Comparison of ENCODE assay signal across 1 cellular context in the genomic region with DNA sequence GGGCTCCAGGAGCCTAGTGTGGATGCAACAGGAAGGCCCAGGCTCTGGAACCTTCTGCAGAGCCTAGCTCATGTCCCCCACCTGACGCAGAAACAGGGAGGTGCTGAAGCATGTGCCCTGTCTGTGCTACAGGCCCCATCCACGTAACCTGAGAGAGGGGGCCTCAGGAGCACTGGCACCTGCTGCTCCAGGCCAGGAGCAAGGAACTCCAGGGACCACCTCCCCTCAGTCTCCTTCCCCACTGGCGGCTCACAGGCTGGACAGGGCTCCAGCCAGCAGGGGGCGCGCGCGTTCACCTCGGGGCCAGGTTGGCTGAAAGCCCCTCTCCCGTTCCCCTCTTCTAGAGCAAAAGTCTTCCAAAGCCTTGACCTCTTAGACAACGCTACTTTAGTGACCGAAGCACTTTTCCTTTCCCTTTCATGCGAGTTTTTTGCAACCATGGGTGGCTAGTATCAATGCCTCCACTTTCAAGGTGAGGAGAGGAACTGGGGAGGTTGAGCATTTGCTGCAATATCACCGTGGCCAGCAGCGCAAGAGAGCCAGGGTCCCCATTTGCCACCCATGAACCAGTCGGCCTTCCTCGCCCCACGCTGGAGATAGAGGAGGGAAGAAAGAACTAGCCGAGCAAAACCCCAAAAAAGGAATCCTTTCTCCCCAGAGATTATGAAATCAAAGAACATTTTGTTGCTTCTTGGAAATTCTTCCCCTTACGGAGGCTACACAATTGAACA.
TF ChIP-seq lines count a peak whose summit lies in the region.

No MANE protein-coding gene starts in this region.

TF ChIP-seq in HepG2, 621 proteins besides CTCF, POLR2A, EP300 and RAD21 (continued from another document and continues in another):
- TF ChIP-seq, protein P1, sequence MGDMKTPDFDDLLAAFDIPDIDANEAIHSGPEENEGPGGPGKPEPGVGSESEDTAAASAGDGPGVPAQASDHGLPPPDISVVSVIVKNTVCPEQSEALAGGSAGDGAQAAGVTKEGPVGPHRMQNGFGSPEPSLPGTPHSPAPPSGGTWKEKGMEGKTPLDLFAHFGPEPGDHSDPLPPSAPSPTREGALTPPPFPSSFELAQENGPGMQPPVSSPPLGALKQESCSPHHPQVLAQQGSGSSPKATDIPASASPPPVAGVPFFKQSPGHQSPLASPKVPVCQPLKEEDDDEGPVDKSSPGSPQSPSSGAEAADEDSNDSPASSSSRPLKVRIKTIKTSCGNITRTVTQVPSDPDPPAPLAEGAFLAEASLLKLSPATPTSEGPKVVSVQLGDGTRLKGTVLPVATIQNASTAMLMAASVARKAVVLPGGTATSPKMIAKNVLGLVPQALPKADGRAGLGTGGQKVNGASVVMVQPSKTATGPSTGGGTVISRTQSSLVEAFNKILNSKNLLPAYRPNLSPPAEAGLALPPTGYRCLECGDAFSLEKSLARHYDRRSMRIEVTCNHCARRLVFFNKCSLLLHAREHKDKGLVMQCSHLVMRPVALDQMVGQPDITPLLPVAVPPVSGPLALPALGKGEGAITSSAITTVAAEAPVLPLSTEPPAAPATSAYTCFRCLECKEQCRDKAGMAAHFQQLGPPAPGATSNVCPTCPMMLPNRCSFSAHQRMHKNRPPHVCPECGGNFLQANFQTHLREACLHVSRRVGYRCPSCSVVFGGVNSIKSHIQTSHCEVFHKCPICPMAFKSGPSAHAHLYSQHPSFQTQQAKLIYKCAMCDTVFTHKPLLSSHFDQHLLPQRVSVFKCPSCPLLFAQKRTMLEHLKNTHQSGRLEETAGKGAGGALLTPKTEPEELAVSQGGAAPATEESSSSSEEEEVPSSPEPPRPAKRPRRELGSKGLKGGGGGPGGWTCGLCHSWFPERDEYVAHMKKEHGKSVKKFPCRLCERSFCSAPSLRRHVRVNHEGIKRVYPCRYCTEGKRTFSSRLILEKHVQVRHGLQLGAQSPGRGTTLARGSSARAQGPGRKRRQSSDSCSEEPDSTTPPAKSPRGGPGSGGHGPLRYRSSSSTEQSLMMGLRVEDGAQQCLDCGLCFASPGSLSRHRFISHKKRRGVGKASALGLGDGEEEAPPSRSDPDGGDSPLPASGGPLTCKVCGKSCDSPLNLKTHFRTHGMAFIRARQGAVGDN (CRISPR knock-in tag; IDR thresholded peaks at IDR 0.05), result peak; percentile 82
- TF ChIP-seq, protein P2, sequence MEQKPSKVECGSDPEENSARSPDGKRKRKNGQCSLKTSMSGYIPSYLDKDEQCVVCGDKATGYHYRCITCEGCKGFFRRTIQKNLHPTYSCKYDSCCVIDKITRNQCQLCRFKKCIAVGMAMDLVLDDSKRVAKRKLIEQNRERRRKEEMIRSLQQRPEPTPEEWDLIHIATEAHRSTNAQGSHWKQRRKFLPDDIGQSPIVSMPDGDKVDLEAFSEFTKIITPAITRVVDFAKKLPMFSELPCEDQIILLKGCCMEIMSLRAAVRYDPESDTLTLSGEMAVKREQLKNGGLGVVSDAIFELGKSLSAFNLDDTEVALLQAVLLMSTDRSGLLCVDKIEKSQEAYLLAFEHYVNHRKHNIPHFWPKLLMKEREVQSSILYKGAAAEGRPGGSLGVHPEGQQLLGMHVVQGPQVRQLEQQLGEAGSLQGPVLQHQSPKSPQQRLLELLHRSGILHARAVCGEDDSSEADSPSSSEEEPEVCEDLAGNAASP (CRISPR knock-in tag; IDR thresholded peaks at IDR 0.05; ENCODE audit: borderline replicate concordance), result no peak; the same call in 1 of the 2 replicates
- TF ChIP-seq, protein P3, sequence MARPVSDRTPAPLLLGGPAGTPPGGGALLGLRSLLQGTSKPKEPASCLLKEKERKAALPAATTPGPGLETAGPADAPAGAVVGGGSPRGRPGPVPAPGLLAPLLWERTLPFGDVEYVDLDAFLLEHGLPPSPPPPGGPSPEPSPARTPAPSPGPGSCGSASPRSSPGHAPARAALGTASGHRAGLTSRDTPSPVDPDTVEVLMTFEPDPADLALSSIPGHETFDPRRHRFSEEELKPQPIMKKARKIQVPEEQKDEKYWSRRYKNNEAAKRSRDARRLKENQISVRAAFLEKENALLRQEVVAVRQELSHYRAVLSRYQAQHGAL (CRISPR knock-in tag; IDR thresholded peaks at IDR 0.05; ENCODE audit: not compliant biosample characterization), result peak; percentile 2
- TF ChIP-seq SALL1 (CRISPR knock-in tag; IDR thresholded peaks at IDR 0.05) (peak; percentile 72), ZNF790 (CRISPR knock-in tag; IDR thresholded peaks at IDR 0.05; ENCODE audit: borderline replicate concordance) (peak; percentile 57; the same call in 1 of the 2 replicates), ZNF777 (CRISPR knock-in tag; IDR thresholded peaks at IDR 0.05) (peak; percentile 31; the same call in 1 of the 2 replicates), PHF8 (CRISPR knock-in tag; IDR thresholded peaks at IDR 0.05) (no peak), ZNF441 (CRISPR knock-in tag; IDR thresholded peaks at IDR 0.05; ENCODE audit: borderline replicate concordance) (0 out of 2 replicates have a peak, but pooled peaks have one; percentile 12), ESRRA (CRISPR knock-in tag; IDR thresholded peaks at IDR 0.05; ENCODE audit: low read depth) (no peak), TEAD3 (CRISPR knock-in tag; optimal IDR thresholded peaks at IDR 0.05; ENCODE audit: borderline replicate concordance) (peak; percentile 58), KDM5A (IDR thresholded peaks at IDR 0.05; ENCODE audit: borderline replicate concordance, low read length) (peak; percentile 38; the same call in 1 of the 2 replicates), ZNF563 (CRISPR knock-in tag; IDR thresholded peaks at IDR 0.05) (peak; percentile 41), ZNF879 (CRISPR knock-in tag; IDR thresholded peaks at IDR 0.05) (peak; percentile 19; the same call in 1 of the 2 replicates)
- TF ChIP-seq, protein P4, sequence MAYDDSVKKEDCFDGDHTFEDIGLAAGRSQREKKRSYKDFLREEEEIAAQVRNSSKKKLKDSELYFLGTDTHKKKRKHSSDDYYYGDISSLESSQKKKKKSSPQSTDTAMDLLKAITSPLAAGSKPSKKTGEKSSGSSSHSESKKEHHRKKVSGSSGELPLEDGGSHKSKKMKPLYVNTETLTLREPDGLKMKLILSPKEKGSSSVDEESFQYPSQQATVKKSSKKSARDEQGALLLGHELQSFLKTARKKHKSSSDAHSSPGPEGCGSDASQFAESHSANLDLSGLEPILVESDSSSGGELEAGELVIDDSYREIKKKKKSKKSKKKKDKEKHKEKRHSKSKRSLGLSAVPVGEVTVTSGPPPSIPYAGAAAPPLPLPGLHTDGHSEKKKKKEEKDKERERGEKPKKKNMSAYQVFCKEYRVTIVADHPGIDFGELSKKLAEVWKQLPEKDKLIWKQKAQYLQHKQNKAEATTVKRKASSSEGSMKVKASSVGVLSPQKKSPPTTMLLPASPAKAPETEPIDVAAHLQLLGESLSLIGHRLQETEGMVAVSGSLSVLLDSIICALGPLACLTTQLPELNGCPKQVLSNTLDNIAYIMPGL (CRISPR knock-in tag; IDR thresholded peaks at IDR 0.05; ENCODE audit: borderline replicate concordance in 1 of 2, low read depth in 1 of 2), result peak; percentile 91 to 98; a peak in 3 of 4 replicates
- TF ChIP-seq, protein P5, sequence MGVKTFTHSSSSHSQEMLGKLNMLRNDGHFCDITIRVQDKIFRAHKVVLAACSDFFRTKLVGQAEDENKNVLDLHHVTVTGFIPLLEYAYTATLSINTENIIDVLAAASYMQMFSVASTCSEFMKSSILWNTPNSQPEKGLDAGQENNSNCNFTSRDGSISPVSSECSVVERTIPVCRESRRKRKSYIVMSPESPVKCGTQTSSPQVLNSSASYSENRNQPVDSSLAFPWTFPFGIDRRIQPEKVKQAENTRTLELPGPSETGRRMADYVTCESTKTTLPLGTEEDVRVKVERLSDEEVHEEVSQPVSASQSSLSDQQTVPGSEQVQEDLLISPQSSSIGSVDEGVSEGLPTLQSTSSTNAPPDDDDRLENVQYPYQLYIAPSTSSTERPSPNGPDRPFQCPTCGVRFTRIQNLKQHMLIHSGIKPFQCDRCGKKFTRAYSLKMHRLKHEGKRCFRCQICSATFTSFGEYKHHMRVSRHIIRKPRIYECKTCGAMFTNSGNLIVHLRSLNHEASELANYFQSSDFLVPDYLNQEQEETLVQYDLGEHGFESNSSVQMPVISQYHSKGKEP (CRISPR knock-in tag; IDR thresholded peaks at IDR 0.05), result peak; percentile 84; the same call in 1 of the 2 replicates
- TF ChIP-seq, protein P6, sequence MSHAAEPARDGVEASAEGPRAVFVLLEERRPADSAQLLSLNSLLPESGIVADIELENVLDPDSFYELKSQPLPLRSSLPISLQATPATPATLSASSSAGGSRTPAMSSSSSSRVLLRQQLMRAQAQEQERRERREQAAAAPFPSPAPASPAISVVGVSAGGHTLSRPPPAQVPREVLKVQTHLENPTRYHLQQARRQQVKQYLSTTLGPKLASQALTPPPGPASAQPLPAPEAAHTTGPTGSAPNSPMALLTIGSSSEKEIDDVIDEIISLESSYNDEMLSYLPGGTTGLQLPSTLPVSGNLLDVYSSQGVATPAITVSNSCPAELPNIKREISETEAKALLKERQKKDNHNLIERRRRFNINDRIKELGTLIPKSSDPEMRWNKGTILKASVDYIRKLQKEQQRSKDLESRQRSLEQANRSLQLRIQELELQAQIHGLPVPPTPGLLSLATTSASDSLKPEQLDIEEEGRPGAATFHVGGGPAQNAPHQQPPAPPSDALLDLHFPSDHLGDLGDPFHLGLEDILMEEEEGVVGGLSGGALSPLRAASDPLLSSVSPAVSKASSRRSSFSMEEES (CRISPR knock-in tag; IDR thresholded peaks at IDR 0.05), result no peak
- TF ChIP-seq, protein P7, sequence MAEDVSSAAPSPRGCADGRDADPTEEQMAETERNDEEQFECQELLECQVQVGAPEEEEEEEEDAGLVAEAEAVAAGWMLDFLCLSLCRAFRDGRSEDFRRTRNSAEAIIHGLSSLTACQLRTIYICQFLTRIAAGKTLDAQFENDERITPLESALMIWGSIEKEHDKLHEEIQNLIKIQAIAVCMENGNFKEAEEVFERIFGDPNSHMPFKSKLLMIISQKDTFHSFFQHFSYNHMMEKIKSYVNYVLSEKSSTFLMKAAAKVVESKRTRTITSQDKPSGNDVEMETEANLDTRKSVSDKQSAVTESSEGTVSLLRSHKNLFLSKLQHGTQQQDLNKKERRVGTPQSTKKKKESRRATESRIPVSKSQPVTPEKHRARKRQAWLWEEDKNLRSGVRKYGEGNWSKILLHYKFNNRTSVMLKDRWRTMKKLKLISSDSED (CRISPR knock-in tag; IDR thresholded peaks at IDR 0.05), result no peak
- TF ChIP-seq, protein P8, sequence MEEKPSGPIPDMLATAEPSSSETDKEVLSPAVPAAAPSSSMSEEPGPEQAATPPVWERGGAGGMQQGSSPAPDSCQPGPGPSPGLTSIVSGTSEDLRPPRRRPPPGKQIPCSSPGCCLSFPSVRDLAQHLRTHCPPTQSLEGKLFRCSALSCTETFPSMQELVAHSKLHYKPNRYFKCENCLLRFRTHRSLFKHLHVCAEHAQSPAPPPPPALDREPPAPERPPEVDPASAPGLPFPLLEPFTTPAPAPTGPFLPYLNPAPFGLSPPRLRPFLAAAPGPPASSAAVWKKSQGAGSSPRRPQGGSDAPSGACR (CRISPR knock-in tag; IDR thresholded peaks at IDR 0.05), result no peak
- TF ChIP-seq, protein P9, sequence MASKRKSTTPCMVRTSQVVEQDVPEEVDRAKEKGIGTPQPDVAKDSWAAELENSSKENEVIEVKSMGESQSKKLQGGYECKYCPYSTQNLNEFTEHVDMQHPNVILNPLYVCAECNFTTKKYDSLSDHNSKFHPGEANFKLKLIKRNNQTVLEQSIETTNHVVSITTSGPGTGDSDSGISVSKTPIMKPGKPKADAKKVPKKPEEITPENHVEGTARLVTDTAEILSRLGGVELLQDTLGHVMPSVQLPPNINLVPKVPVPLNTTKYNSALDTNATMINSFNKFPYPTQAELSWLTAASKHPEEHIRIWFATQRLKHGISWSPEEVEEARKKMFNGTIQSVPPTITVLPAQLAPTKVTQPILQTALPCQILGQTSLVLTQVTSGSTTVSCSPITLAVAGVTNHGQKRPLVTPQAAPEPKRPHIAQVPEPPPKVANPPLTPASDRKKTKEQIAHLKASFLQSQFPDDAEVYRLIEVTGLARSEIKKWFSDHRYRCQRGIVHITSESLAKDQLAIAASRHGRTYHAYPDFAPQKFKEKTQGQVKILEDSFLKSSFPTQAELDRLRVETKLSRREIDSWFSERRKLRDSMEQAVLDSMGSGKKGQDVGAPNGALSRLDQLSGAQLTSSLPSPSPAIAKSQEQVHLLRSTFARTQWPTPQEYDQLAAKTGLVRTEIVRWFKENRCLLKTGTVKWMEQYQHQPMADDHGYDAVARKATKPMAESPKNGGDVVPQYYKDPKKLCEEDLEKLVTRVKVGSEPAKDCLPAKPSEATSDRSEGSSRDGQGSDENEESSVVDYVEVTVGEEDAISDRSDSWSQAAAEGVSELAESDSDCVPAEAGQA (IDR thresholded peaks at IDR 0.05; ENCODE audit: low read depth), result 0 out of 2 replicates have a peak, but pooled peaks have one; percentile 19
- TF ChIP-seq, protein P9 (CRISPR knock-in tag; IDR thresholded peaks at IDR 0.05; ENCODE audit: borderline replicate concordance), result no peak
- TF ChIP-seq, protein P10, sequence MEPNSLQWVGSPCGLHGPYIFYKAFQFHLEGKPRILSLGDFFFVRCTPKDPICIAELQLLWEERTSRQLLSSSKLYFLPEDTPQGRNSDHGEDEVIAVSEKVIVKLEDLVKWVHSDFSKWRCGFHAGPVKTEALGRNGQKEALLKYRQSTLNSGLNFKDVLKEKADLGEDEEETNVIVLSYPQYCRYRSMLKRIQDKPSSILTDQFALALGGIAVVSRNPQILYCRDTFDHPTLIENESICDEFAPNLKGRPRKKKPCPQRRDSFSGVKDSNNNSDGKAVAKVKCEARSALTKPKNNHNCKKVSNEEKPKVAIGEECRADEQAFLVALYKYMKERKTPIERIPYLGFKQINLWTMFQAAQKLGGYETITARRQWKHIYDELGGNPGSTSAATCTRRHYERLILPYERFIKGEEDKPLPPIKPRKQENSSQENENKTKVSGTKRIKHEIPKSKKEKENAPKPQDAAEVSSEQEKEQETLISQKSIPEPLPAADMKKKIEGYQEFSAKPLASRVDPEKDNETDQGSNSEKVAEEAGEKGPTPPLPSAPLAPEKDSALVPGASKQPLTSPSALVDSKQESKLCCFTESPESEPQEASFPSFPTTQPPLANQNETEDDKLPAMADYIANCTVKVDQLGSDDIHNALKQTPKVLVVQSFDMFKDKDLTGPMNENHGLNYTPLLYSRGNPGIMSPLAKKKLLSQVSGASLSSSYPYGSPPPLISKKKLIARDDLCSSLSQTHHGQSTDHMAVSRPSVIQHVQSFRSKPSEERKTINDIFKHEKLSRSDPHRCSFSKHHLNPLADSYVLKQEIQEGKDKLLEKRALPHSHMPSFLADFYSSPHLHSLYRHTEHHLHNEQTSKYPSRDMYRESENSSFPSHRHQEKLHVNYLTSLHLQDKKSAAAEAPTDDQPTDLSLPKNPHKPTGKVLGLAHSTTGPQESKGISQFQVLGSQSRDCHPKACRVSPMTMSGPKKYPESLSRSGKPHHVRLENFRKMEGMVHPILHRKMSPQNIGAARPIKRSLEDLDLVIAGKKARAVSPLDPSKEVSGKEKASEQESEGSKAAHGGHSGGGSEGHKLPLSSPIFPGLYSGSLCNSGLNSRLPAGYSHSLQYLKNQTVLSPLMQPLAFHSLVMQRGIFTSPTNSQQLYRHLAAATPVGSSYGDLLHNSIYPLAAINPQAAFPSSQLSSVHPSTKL (CRISPR knock-in tag; IDR thresholded peaks at IDR 0.05), result peak; percentile 59
